8 cellular contexts compared by ENCODE assay signal in the genomic region with DNA sequence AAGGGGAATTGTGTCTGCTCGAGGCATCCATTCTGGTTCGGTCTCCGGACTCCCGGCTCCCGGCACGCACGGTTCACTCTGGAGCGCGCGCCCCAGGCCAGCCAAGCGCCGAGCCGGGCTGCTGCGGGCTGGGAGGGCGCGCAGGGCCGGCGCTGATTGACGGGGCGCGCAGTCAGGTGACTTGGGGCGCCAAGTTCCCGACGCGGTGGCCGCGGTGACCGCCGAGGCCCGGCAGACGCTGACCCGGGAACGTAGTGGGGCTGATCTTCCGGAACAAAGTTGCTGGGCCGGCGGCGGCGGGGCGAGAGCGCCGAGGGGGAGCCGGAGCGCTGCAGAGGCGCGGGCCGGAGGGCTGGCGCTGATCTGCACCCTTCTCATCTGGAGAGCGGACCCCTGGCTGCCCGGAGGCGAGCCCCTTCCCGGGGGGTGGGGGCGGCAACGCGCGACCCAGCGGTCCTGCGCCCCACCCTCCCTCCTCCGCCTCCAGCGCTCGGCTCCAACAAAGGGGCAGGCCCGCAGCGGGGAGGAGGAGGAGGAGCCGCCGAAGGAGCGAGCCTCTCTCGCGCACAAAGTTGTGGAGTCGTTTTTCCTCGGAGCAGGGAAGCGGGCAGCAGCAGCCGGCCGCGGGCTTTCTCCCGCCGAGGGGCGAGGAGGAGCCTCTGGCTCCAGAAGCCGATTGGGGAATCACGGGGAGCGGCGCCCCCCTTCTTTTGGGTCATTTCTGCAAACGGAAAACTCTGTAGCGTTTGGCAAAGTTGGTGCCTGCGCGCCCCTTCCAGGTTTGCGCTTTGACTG. TPM values are rescaled to one million over a fixed set of nuclear protein-coding genes. Genes with fewer than 3 reads are reported as not detected.
DNase-seq lines count a peak whose midpoint lies in the region; ATAC-seq and TF ChIP-seq lines count a peak whose summit lies in the region.

A gene (plus strand): TSS at position 583 of the 795 bp plus-strand sequence. CDS start 6,494 bp downstream, outside the sequence.

- H3K4me3 ChIP-seq in GM23338: peak within 1 kb of the TSS; percentile 80
- peak within 1 kb of the TSS; percentile 88 for H3K4me3 ChIP-seq in WI38 (ENCODE audit: low read depth, low read length)

- peaks cover 5% of the 10 kb centered on the region; the same call in 1 of the 3 replicates for H3K36me3 Mint-ChIP-seq in GM23338 (ENCODE audit: low read depth)
- peaks cover 5% of the 10 kb centered on the region for H3K36me3 Mint-ChIP-seq in chondrocyte (ENCODE audit: low read depth)

- H3K27me3 ChIP-seq in GM23338 (ENCODE audit: insufficient read depth): peaks cover 33% of the 10 kb centered on the region

- H3K9me3 Mint-ChIP-seq in GM23338 (no peaks in the 10 kb centered on the region), chondrocyte (ENCODE audit: low read depth) (no peaks in the 10 kb centered on the region)

- H2AFZ ChIP-seq in GM23338: peak within 1 kb of the TSS; percentile 58; the same call in 1 of the 2 replicates

- H3K27ac Mint-ChIP-seq in GM23338: peak within 1 kb of the TSS; percentile 86; the same call in 1 of the 2 replicates
- H3K27ac Mint-ChIP-seq in chondrocyte (ENCODE audit: unreplicated experiment): peak within 1 kb of the TSS; percentile 97

- DNase-seq in GF-D8 (lab: John Stamatoyannopoulos, UW): peak; percentile 75
- DNase-seq in GM23338 (ENCODE audit: low spot score): peak; percentile 94
- peak; percentile 65 for DNase-seq in LoVo (ENCODE audit: low spot score)
- DNase-seq in chondrocyte (ENCODE audit: low spot score): peak; percentile 95
- peak; percentile 95 for DNase-seq in islet precursor cell
- peak; percentile 55 for DNase-seq in smooth muscle cell of the brain vasculature (ENCODE audit: low read depth, low spot score)
- no peak for DNase-seq in SHP77 (lab: John Stamatoyannopoulos, UW)

- H3K4me2 ChIP-seq in GM23338: peak within 1 kb of the TSS; percentile 82

- peaks cover 17% of the 10 kb centered on the region for H3K27me3 Mint-ChIP-seq in GM23338 (ENCODE audit: insufficient read depth, low read depth, poor library complexity)
- H3K27me3 Mint-ChIP-seq in chondrocyte (ENCODE audit: low read depth): no peaks in the 10 kb centered on the region

- H3K4me1 Mint-ChIP-seq in GM23338 (peaks cover 25% of the 10 kb centered on the region), chondrocyte (ENCODE audit: low read depth) (peaks cover 25% of the 10 kb centered on the region)

- H3F3A ChIP-seq in GM23338 (replicated peaks; ENCODE audit: low read depth): 0 out of 2 replicates have a peak, but pooled peaks cover 3% of the 10 kb centered on the region

- ATAC-seq in GM23338: peak; percentile 73

- peak within 1 kb of the TSS; percentile 83 for H3K27ac ChIP-seq in GM23338 (ENCODE audit: low read depth)

- peak within 1 kb of the TSS; percentile 96 for H3K4me3 Mint-ChIP-seq in GM23338
- peak within 1 kb of the TSS; percentile 99 for H3K4me3 Mint-ChIP-seq in chondrocyte (ENCODE audit: unreplicated experiment)

- TF ChIP-seq CTCF in GM23338 (conservative IDR thresholded peaks at IDR 0.05; ENCODE audit: low read depth in 2 of 2) (no peak), WI38 (IDR thresholded peaks at IDR 0.05; ENCODE audit: low read depth, low read length) (no peak), chondrocyte (IDR thresholded peaks at IDR 0.05) (no peak)

- H3K79me2 ChIP-seq in GM23338 (replicated peaks; ENCODE audit: insufficient read depth): peaks cover 26% of the 10 kb centered on the region

- H3K36me3 ChIP-seq in GM23338 (ENCODE audit: insufficient read depth): no peaks in the 10 kb centered on the region

- peaks cover 26% of the 10 kb centered on the region for H3K4me1 ChIP-seq in GM23338 (ENCODE audit: insufficient read depth)

- no peaks in the 10 kb centered on the region for H3K9me2 ChIP-seq in GM23338 (ENCODE audit: insufficient read depth)

- H4K20me1 ChIP-seq in GM23338 (replicated peaks; ENCODE audit: insufficient read depth): 0 out of 2 replicates have a peak, but pooled peaks cover 6% of the 10 kb centered on the region

TF ChIP-seq in GM23338, 12 proteins besides CTCF, POLR2A, EP300 and RAD21 (continues in another document):
- TF ChIP-seq STAT1 (IDR thresholded peaks at IDR 0.05; ENCODE audit: unreplicated experiment) (no peak), EZH2phosphoT487 (IDR thresholded peaks at IDR 0.05; ENCODE audit: unreplicated experiment) (no peak), NANOG (IDR thresholded peaks at IDR 0.05; ENCODE audit: borderline replicate concordance) (no peak), ZNF331 (CRISPR knock-in tag; IDR thresholded peaks at IDR 0.05; ENCODE audit: low read depth) (no peak), EZH2 (IDR thresholded peaks at IDR 0.05; ENCODE audit: low read depth, unreplicated experiment) (no peak)
- TF ChIP-seq, protein P1, sequence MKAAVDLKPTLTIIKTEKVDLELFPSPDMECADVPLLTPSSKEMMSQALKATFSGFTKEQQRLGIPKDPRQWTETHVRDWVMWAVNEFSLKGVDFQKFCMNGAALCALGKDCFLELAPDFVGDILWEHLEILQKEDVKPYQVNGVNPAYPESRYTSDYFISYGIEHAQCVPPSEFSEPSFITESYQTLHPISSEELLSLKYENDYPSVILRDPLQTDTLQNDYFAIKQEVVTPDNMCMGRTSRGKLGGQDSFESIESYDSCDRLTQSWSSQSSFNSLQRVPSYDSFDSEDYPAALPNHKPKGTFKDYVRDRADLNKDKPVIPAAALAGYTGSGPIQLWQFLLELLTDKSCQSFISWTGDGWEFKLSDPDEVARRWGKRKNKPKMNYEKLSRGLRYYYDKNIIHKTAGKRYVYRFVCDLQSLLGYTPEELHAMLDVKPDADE (IDR thresholded peaks at IDR 0.05): 0 out of 2 replicates have a peak, but pooled peaks have one; percentile 10
- TF ChIP-seq, protein P2, sequence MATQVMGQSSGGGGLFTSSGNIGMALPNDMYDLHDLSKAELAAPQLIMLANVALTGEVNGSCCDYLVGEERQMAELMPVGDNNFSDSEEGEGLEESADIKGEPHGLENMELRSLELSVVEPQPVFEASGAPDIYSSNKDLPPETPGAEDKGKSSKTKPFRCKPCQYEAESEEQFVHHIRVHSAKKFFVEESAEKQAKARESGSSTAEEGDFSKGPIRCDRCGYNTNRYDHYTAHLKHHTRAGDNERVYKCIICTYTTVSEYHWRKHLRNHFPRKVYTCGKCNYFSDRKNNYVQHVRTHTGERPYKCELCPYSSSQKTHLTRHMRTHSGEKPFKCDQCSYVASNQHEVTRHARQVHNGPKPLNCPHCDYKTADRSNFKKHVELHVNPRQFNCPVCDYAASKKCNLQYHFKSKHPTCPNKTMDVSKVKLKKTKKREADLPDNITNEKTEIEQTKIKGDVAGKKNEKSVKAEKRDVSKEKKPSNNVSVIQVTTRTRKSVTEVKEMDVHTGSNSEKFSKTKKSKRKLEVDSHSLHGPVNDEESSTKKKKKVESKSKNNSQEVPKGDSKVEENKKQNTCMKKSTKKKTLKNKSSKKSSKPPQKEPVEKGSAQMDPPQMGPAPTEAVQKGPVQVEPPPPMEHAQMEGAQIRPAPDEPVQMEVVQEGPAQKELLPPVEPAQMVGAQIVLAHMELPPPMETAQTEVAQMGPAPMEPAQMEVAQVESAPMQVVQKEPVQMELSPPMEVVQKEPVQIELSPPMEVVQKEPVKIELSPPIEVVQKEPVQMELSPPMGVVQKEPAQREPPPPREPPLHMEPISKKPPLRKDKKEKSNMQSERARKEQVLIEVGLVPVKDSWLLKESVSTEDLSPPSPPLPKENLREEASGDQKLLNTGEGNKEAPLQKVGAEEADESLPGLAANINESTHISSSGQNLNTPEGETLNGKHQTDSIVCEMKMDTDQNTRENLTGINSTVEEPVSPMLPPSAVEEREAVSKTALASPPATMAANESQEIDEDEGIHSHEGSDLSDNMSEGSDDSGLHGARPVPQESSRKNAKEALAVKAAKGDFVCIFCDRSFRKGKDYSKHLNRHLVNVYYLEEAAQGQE (IDR thresholded peaks at IDR 0.05; ENCODE audit: unreplicated experiment): no peak

RNA-seq across cellular contexts. Expression of the gene that starts here (rescaled TPM):
- 86.8 and 121 TPM in 2 replicates for total RNA-seq in GM23338 (2014; rRNA removed; shearing (Covaris generic))
- polyA plus RNA-seq in GM23338 (2016; fragmentation: Nextera tagmentation; extraction: Ambion mirVana): 34.8 and 53.9 TPM in 2 replicates
- total RNA-seq in chondrocyte: 124 to 133 TPM (median 125 TPM) in 3 replicates

Comparison
In these comparisons a context has a peak if more than half of its experiments do, and no peak if none do; other contexts are left out.
1. DNase-seq: peak in GF-D8 (single experiment), GM23338 (single experiment), LoVo (single experiment), chondrocyte (single experiment), islet precursor cell (single experiment) and smooth muscle cell of the brain vasculature (single experiment); none in SHP77 (0 of 2).